Comparison of ENCODE assay signal across 19 cellular contexts in genomic region chr3:156837130-156837529, GRCh38. TPM values are rescaled to one million over a fixed set of nuclear protein-coding genes. Genes with fewer than 3 reads are reported as not detected.
DNase-seq lines count a peak whose midpoint lies in the region; FAIRE-seq and TF ChIP-seq lines count a peak whose summit lies in the region.
"Had no signal": no experiment of that assay in that cellular context is flagged by ENCODE, and none has a peak within 500 bp of the region (broad histone marks: within the 10 kb centered on the region; RNA-seq: fewer than 3 reads in every experiment).

No MANE protein-coding gene starts in this region.

- H3K79me2 ChIP-seq in GM23248 (ENCODE audit: insufficient read depth), result no peaks in the 10 kb centered on the region

- in situ Hi-C loops in GM23248 (cut with MboI), result no loop called here

- H3F3A ChIP-seq in GM23248 (ENCODE audit: insufficient read depth), result peaks cover 12% of the 10 kb centered on the region

- no peak overlapping the region for H3K9ac ChIP-seq in GM23248

- H3K36me3 ChIP-seq in GM23248 (ENCODE audit: low read depth), result no peaks in the 10 kb centered on the region
- H3K36me3 ChIP-seq: left lung, MG63, tibial nerve, WERI-Rb-1 had no signal

- H4K20me1 ChIP-seq in GM23248 (ENCODE audit: insufficient read depth), result no peaks in the 10 kb centered on the region

- DNase-seq in GM23248, result peak; percentile 77
- peak; percentile 73 for DNase-seq in RPMI7951 (ENCODE audit: low read depth)
- DNase-seq in fibroblast of villous mesenchyme (ENCODE audit: low read depth), result peak; percentile 21
- DNase-seq in urothelium cell line (ENCODE audit: low spot score), result peak; percentile 10
- no peak for DNase-seq in activated CD4-positive, alpha-beta T cell treated with anti-CD3 and anti-CD28 coated beads, Interleukin-2, amount 50 U/mL, for 48 hours
- DNase-seq in NCI-H345 treated with DMSO at 0.1 percent for 48 hours (lab: John Stamatoyannopoulos, UW; ENCODE audit: unreplicated experiment), result no peak
- no peak for DNase-seq in ecto neural progenitor cell (ENCODE audit: low spot score)
- DNase-seq: activated CD4-positive, alpha-beta memory T cell treated with anti-CD3 and anti-CD28 coated beads for 36 hours; glutamatergic neuron; left lung; MG63; mucosa of descending colon; NCI-H1436; NCI-H524 treated with DMSO at 0.1 percent for 48 hours; psoas muscle; SIG-M5; WERI-Rb-1 had no signal

- no peak for FAIRE-seq in urothelium cell line (lab: Jason Lieb, UNC)

- H3K4me3 ChIP-seq in GM23248, result no peak overlapping the region
- no peak overlapping the region for H3K4me3 ChIP-seq in fibroblast of villous mesenchyme (ENCODE audit: low read depth, low read length)
- H3K4me3 ChIP-seq: left lung, MG63, mucosa of descending colon, psoas muscle, skin epidermis, tibial nerve had no signal

- no peaks in the 10 kb centered on the region for H3K27me3 ChIP-seq in GM23248 (replicated peaks; ENCODE audit: insufficient read depth)
- H3K27me3 ChIP-seq: left lung, MG63, tibial nerve had no signal

- no peaks in the 10 kb centered on the region for H3K9me2 ChIP-seq in GM23248 (ENCODE audit: insufficient read depth)

- H3K9me3 ChIP-seq in GM23248 (ENCODE audit: low read depth), result no peaks in the 10 kb centered on the region
- H3K9me3 ChIP-seq: left lung, MG63, mucosa of descending colon, psoas muscle, tibial nerve had no signal

- no peak overlapping the region for H3K4me2 ChIP-seq in GM23248 (ENCODE audit: unreplicated experiment)

- peak overlapping the region; percentile 26; the same call in 1 of the 2 replicates for H3K27ac ChIP-seq in GM23248
- H3K27ac ChIP-seq: left lung, psoas muscle, skin epidermis, tibial nerve, WERI-Rb-1 had no signal

- peaks cover 17% of the 10 kb centered on the region for H3K4me1 ChIP-seq in GM23248 (ENCODE audit: insufficient read depth)
- H3K4me1 ChIP-seq: left lung, psoas muscle had no signal

- no peak overlapping the region for H2AFZ ChIP-seq in GM23248

- no peak for TF ChIP-seq CTCF in fibroblast of villous mesenchyme (IDR thresholded peaks at IDR 0.05; ENCODE audit: insufficient read depth, low read depth, low read length)

- 44% methylated on average over 5 of the region's 5 CpGs for WGBS in GM23248 (ENCODE audit: low coverage in 1 of 2, low lambda C conversion rate in 2 of 2, missing lambda C conversion rate in 2 of 2), 2 experiments

RNA-seq across cellular contexts. Expression of gene LEKR1, which starts 11.0 kb away (rescaled TPM):
- 0.32 TPM in 1 of 2 replicates, not detected in the other for total RNA-seq in GM23248 (2014; rRNA removed; shearing (Covaris generic))
- polyA plus RNA-seq in GM23248 (2016; fragmentation: Nextera tagmentation; extraction: Ambion mirVana), result 0.43 and 1.3 TPM in 2 replicates
- total RNA-seq in RPMI7951 (2014; rRNA removed; shearing (Covaris generic)), result 1.8 and 2.1 TPM in 2 replicates
- 0.86 and 0.97 TPM in 2 replicates for total RNA-seq in fibroblast of villous mesenchyme

Comparison
In these comparisons a context has a peak if more than half of its experiments do, and no peak if none do; other contexts are left out.
1. DNase-seq: peak in GM23248 (single experiment), RPMI7951 (single experiment), fibroblast of villous mesenchyme (single experiment) and urothelium cell line (single experiment); none in activated CD4-positive, alpha-beta T cell treated with anti-CD3 and anti-CD28 coated beads, Interleukin-2, amount 50 U/mL, for 48 hours (0 of 2), NCI-H345 treated with DMSO at 0.1 percent for 48 hours (single experiment) and ecto neural progenitor cell (single experiment).